8 cellular contexts compared by ENCODE assay signal in genomic region chr19:18001837-18002345, GRCh38. TPM values are rescaled to one million over a fixed set of nuclear protein-coding genes. Genes with fewer than 3 reads are reported as not detected.
A peak's percentile ranks its signal among the peaks of the same experiment; 100 is the strongest.
DNase-seq lines count a peak whose midpoint lies in the region; ATAC-seq and TF ChIP-seq lines count a peak whose summit lies in the region.

No MANE protein-coding gene starts in this region.

- H3K27ac Mint-ChIP-seq in Caco-2 (ENCODE audit: unreplicated experiment), result no peak overlapping the region

- TF ChIP-seq CTCF in Caco-2 (IDR thresholded peaks at IDR 0.05; ENCODE audit: insufficient read depth in 1 of 2, low read depth in 1 of 2, low read length in 1 of 2, severe bottlenecking in 1 of 2, unreplicated experiment in 1 of 2) (no peak), PC-3 (conservative IDR thresholded peaks at IDR 0.05; ENCODE audit: low read depth, low read length) (no peak), epithelial cell of esophagus (IDR thresholded peaks at IDR 0.05; ENCODE audit: insufficient read depth, low read depth, low read length, missing control alignments) (no peak), parathyroid adenoma (IDR thresholded peaks at IDR 0.05) (no peak)

- peak overlapping the region; percentile 88 for H3K9ac ChIP-seq in PC-3 (ENCODE audit: low read length)
- H3K9ac ChIP-seq in parathyroid adenoma, result no peak overlapping the region

- H3F3A ChIP-seq in PC-3 (ENCODE audit: low read length, unreplicated experiment), result peaks cover 6% of the 10 kb centered on the region

- POLR2A ChIA-PET in Caco-2 (lab: Charles Lee), result no interaction called here
- POLR2A ChIA-PET in PC-3 (lab: Charles Lee; ENCODE audit: unreplicated experiment), result no interaction called here

- intact Hi-C loops in Caco-2 (cut with micrococcal nuclease; ENCODE audit: unreplicated experiment), result no loop called here
- intact Hi-C loops in PC-3 (cut with micrococcal nuclease), result no loop called here

- no peak for DNase-seq in Caco-2
- DNase-seq in PC-3, result no peak
- no peak for DNase-seq in epithelial cell of esophagus (ENCODE audit: low read depth)
- DNase-seq in NCI-H2029 treated with DMSO at 0.1 percent for 48 hours (lab: John Stamatoyannopoulos, UW), result no peak
- DNase-seq in stimulated activated naive CD4-positive, alpha-beta T cell treated with Interleukin-2 at 50 U/mL for 16 hours (lab: John Stamatoyannopoulos, UW), result no peak
- no peak for DNase-seq in RKO (ENCODE audit: low spot score)

- H3K36me3 Mint-ChIP-seq in Caco-2 (ENCODE audit: insufficient read depth, unreplicated experiment), result peaks cover 4% of the 10 kb centered on the region

- H3K36me3 ChIP-seq in Caco-2 (ENCODE audit: control insufficient read depth, insufficient read depth, low read length) (no peaks in the 10 kb centered on the region), PC-3 (ENCODE audit: low read depth, low read length) (no peaks in the 10 kb centered on the region), parathyroid adenoma (ENCODE audit: control insufficient read depth, insufficient read depth, low read length) (no peaks in the 10 kb centered on the region)

- peaks cover 11% of the 10 kb centered on the region for H3K4me1 Mint-ChIP-seq in Caco-2 (ENCODE audit: low read depth, unreplicated experiment)

- H3K9me3 ChIP-seq in Caco-2, result no peaks in the 10 kb centered on the region
- no peaks in the 10 kb centered on the region for H3K9me3 ChIP-seq in PC-3 (ENCODE audit: low read length)
- H3K9me3 ChIP-seq in parathyroid adenoma (ENCODE audit: control insufficient read depth, low read length), result no peaks in the 10 kb centered on the region

- peak overlapping the region; percentile 79 for H3K4me3 Mint-ChIP-seq in Caco-2 (ENCODE audit: unreplicated experiment)

- no peaks in the 10 kb centered on the region for H3K27me3 ChIP-seq in Caco-2 (replicated peaks; ENCODE audit: control insufficient read depth, insufficient read depth, low read length)
- no peaks in the 10 kb centered on the region for H3K27me3 ChIP-seq in PC-3 (ENCODE audit: low read length)
- no peaks in the 10 kb centered on the region for H3K27me3 ChIP-seq in parathyroid adenoma (ENCODE audit: control insufficient read depth, insufficient read depth, low read length)

- H3K4me2 ChIP-seq in PC-3 (ENCODE audit: low read length) (peak overlapping the region; percentile 100), parathyroid adenoma (ENCODE audit: low read length) (peak overlapping the region; percentile 87)

- H4K20me1 ChIP-seq in PC-3 (ENCODE audit: low read length), result no peaks in the 10 kb centered on the region

- CTCF ChIA-PET in Caco-2 (lab: Charles Lee), result interaction anchor here (0.5 to 0.9 kb wide), 2 partner anchors 44 to 64 kb away, joined by 3 to 4 read pairs; no protein-coding TSS in a partner anchor
- CTCF ChIA-PET in PC-3 (lab: Charles Lee), result no interaction called here

- ATAC-seq in PC-3, result no peak
- no peak for ATAC-seq in HG02885 (IDR thresholded peaks at IDR 0.05; ENCODE audit: poor library complexity, unreplicated experiment)

- BruUV-seq in Caco-2 (replicated peaks; lab: Mats Ljungman, UMichigan) (no TSS peak), PC-3 (replicated peaks; lab: Mats Ljungman, UMichigan) (no TSS peak)

- H3K4me3 ChIP-seq in Caco-2 (ENCODE audit: low read depth, low read length) (peak overlapping the region; percentile 71), PC-3 (ENCODE audit: low read length) (peak overlapping the region; percentile 98), epithelial cell of esophagus (ENCODE audit: low read length) (peak overlapping the region; percentile 63), parathyroid adenoma (ENCODE audit: low read depth, low read length) (peak overlapping the region; percentile 76)

- H3K27ac ChIP-seq in PC-3 (ENCODE audit: low read length), result 0 out of 2 replicates have a peak overlapping the region, but pooled peaks have one; percentile 23
- peak overlapping the region; percentile 45 for H3K27ac ChIP-seq in parathyroid adenoma

- no peaks in the 10 kb centered on the region for H3K9me2 ChIP-seq in PC-3 (replicated peaks; ENCODE audit: low read length)

- H3K9me3 Mint-ChIP-seq in Caco-2 (ENCODE audit: unreplicated experiment), result no peaks in the 10 kb centered on the region

- H3K79me2 ChIP-seq in PC-3 (ENCODE audit: low read length) (peaks cover 21% of the 10 kb centered on the region), parathyroid adenoma (peaks cover 10% of the 10 kb centered on the region)

- H3K4me1 ChIP-seq in Caco-2, result peaks cover 5% of the 10 kb centered on the region; the same call in 1 of the 2 replicates
- H3K4me1 ChIP-seq in PC-3 (ENCODE audit: insufficient read depth, low read length), result peaks cover 20% of the 10 kb centered on the region
- H3K4me1 ChIP-seq in parathyroid adenoma, result peaks cover 5% of the 10 kb centered on the region

- H2AFZ ChIP-seq in PC-3 (ENCODE audit: low read length) (peak overlapping the region; percentile 65; the same call in 1 of the 2 replicates), parathyroid adenoma (peak overlapping the region; percentile 77)

- no peaks in the 10 kb centered on the region for H3K27me3 Mint-ChIP-seq in Caco-2 (ENCODE audit: insufficient read depth, unreplicated experiment)

RNA-seq across cellular contexts. Expression of gene ARRDC2, which starts 6.1 kb away (rescaled TPM):
- total RNA-seq in Caco-2 (2022) (6.0 and 6.5 TPM in 2 replicates), PC-3 (2014; rRNA removed) (27.7 and 38.5 TPM in 2 replicates)

RNA-seq across cellular contexts. Expression of gene KCNN1, which starts 35.0 kb away (rescaled TPM):
- total RNA-seq in Caco-2 (2022), result not detected in 2 replicates
- total RNA-seq in PC-3 (2014; rRNA removed), result not detected in 2 replicates
